ENCODE assay signal across 8 cellular contexts in the genomic region with DNA sequence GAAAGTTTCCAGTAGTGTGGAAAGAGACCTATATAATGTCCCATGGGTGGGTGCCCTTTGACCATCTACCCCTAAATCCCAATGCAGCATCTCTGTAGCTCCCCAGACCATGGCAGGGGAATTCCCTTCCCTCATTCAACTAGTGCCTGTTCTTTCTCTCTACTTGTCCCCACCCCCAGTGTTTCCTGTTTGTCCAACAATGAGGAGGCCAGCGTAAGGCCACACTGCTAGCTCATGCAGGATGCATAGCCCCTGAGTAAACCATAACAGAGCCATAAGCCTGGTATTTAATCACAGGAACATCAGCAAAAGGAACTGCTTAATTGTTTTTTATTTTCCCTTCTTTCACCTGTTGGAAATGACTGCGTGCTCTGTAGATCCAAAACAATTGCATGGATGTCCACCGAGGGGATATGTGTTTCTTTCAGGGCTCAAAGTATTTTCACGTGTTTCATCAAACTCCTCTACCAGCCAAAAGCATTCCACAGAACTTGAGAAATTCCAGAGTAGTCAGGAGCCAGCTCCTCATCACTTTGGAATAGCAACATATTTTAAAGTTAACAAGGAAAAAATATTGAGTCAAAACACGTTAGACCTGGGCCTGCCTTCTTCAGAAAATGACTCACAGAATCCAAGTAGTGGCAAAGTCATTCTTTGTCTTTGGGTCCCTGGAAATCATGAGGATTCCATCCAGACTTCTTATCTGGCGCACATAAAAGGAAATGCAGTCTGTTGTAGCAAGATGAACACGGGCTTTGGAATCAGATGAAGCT.
A peak's percentile ranks its signal among the peaks of the same experiment; 100 is the strongest.
DNase-seq lines count a peak whose midpoint lies in the region; TF ChIP-seq lines count a peak whose summit lies in the region.

No MANE protein-coding gene starts in this region.

- H2AFZ ChIP-seq in Loucy (ENCODE audit: low read length): 0 out of 2 replicates have a peak overlapping the region, but pooled peaks have one; percentile 22

- no peaks in the 10 kb centered on the region for H4K20me1 ChIP-seq in Loucy (ENCODE audit: insufficient read depth, low read length, poor library complexity, severe bottlenecking)

- peaks cover 96% of the 10 kb centered on the region for H3K4me1 Mint-ChIP-seq in activated T-cell treated with anti-CD3 and anti-CD28 coated beads, Interleukin-2, amount 50 U/mL, for 24 hours (ENCODE audit: low read depth)

- no peaks in the 10 kb centered on the region for H3K27me3 Mint-ChIP-seq in activated T-cell treated with anti-CD3 and anti-CD28 coated beads, Interleukin-2, amount 50 U/mL, for 24 hours

- H3K4me3 Mint-ChIP-seq in activated T-cell treated with anti-CD3 and anti-CD28 coated beads, Interleukin-2, amount 50 U/mL, for 24 hours: peak overlapping the region; percentile 42

- no peak for TF ChIP-seq POLR2A in esophagus muscularis mucosa (IDR thresholded peaks at IDR 0.05; ENCODE audit: low read depth)
- no peak for TF ChIP-seq POLR2A in spleen (IDR thresholded peaks at IDR 0.05)

- no peak for TF ChIP-seq EP300 in esophagus muscularis mucosa (IDR thresholded peaks at IDR 0.05)

- peak overlapping the region; percentile 100 for H3K27ac Mint-ChIP-seq in activated T-cell treated with anti-CD3 and anti-CD28 coated beads, Interleukin-2, amount 50 U/mL, for 24 hours

- H3K9me3 ChIP-seq in Loucy (ENCODE audit: insufficient read depth, low read depth, low read length) (no peaks in the 10 kb centered on the region), esophagus muscularis mucosa (no peaks in the 10 kb centered on the region), spleen (no peaks in the 10 kb centered on the region), ascending aorta (no peaks in the 10 kb centered on the region)

- H3K79me2 ChIP-seq in Loucy (ENCODE audit: insufficient read depth, low read length): no peaks in the 10 kb centered on the region

- H3F3A ChIP-seq in Loucy (ENCODE audit: low read depth): no peaks in the 10 kb centered on the region; the same call in 1 of the 2 replicates

- H3K4me3 ChIP-seq in Loucy (ENCODE audit: low read length, poor library complexity, severe bottlenecking) (no peak overlapping the region), esophagus muscularis mucosa (no peak overlapping the region), spleen (peak overlapping the region in 1 of 8 donors; percentile 0), ascending aorta (no peak overlapping the region)

- no peaks in the 10 kb centered on the region for H3K27me3 ChIP-seq in Loucy (ENCODE audit: insufficient read depth, low read length, poor library complexity, severe bottlenecking)
- H3K27me3 ChIP-seq in esophagus muscularis mucosa: no peaks in the 10 kb centered on the region
- no peaks in the 10 kb centered on the region for H3K27me3 ChIP-seq in spleen (replicated peaks in 1 of 7)
- H3K27me3 ChIP-seq in ascending aorta: no peaks in the 10 kb centered on the region

- H3K36me3 ChIP-seq in Loucy (ENCODE audit: insufficient read depth, low read length): peaks cover 26% of the 10 kb centered on the region; the same call in 1 of the 2 replicates
- peaks cover 0 to 45% (median 21%) of the 10 kb centered on the region in 4 donors for H3K36me3 ChIP-seq in esophagus muscularis mucosa
- peaks cover 0 to 72% (median 42%) of the 10 kb centered on the region in 6 donors for H3K36me3 ChIP-seq in spleen
- peaks cover 0 to 15% of the 10 kb centered on the region in 2 donors for H3K36me3 ChIP-seq in ascending aorta

- peak overlapping the region; percentile 49 for H3K4me2 ChIP-seq in Loucy (ENCODE audit: low read depth, low read length, poor library complexity, severe bottlenecking)

- TF ChIP-seq CTCF in Loucy (conservative IDR thresholded peaks at IDR 0.05; ENCODE audit: low read length) (no peak), esophagus muscularis mucosa (IDR thresholded peaks at IDR 0.05) (no peak), spleen (IDR thresholded peaks at IDR 0.05 in 8 of 11, conservative IDR thresholded peaks at IDR 0.05 in 3 of 11) (no peak), ascending aorta (IDR thresholded peaks at IDR 0.05) (no peak)

- H3K36me3 Mint-ChIP-seq in activated T-cell treated with anti-CD3 and anti-CD28 coated beads, Interleukin-2, amount 50 U/mL, for 24 hours (ENCODE audit: low read depth): peaks cover 72% of the 10 kb centered on the region

- H3K27ac ChIP-seq in esophagus muscularis mucosa (replicated peaks in 1 of 4): peak overlapping the region; percentile 46 to 70 (median 60)
- H3K27ac ChIP-seq in spleen: peak overlapping the region; percentile 16 to 91 (median 82)
- peak overlapping the region in 1 of 2 donors; percentile 19 for H3K27ac ChIP-seq in ascending aorta

- H3K9ac ChIP-seq in Loucy (ENCODE audit: low read depth, low read length, poor library complexity, severe bottlenecking): peak overlapping the region; percentile 55

- H3K9me3 Mint-ChIP-seq in activated T-cell treated with anti-CD3 and anti-CD28 coated beads, Interleukin-2, amount 50 U/mL, for 24 hours: peaks cover 2% of the 10 kb centered on the region

- no peak for DNase-seq in activated T-cell treated with anti-CD3 and anti-CD28 coated beads, Interleukin-2, amount 50 U/mL, for 24 hours
- DNase-seq in activated T-cell treated with anti-CD3 and anti-CD28 coated beads, Interleukin-2, amount 50 U/mL, for 1 hour: no peak
- DNase-seq in esophagus muscularis mucosa (ENCODE audit: extremely low spot score) (no peak), spleen (no peak), NCI-H1694 (lab: John Stamatoyannopoulos, UW) (no peak), DMS79 (lab: John Stamatoyannopoulos, UW) (no peak), ascending aorta (ENCODE audit: low spot score in 2 of 2) (no peak)

- H3K4me1 ChIP-seq in Loucy (ENCODE audit: insufficient read depth, low read length, poor library complexity, severe bottlenecking): peaks cover 64% of the 10 kb centered on the region
- H3K4me1 ChIP-seq in esophagus muscularis mucosa: peaks cover 11 to 37% (median 21%) of the 10 kb centered on the region in 4 donors
- peaks cover 58 to 97% (median 75%) of the 10 kb centered on the region in 6 donors for H3K4me1 ChIP-seq in spleen
- peaks cover 0 to 4% of the 10 kb centered on the region in 2 donors for H3K4me1 ChIP-seq in ascending aorta

- H3K9me2 ChIP-seq in Loucy (replicated peaks; ENCODE audit: low read depth, low read length): no peaks in the 10 kb centered on the region

- intact Hi-C loops in esophagus muscularis mucosa (cut with DNase I): no loop called here
- intact Hi-C loops in spleen (cut with DNase I; ENCODE audit: low total_unique reads): no loop called here
- intact Hi-C loops in ascending aorta (cut with DNase I): no loop called here

- WGBS in esophagus muscularis mucosa: 35% methylated on average over 7 of the region's 7 CpGs
- WGBS in spleen, 5 donors: 54 to 68% (median 60%) methylated on average over 7 of the region's 7 CpGs
